16 cellular contexts compared by ENCODE assay signal in the genomic region with DNA sequence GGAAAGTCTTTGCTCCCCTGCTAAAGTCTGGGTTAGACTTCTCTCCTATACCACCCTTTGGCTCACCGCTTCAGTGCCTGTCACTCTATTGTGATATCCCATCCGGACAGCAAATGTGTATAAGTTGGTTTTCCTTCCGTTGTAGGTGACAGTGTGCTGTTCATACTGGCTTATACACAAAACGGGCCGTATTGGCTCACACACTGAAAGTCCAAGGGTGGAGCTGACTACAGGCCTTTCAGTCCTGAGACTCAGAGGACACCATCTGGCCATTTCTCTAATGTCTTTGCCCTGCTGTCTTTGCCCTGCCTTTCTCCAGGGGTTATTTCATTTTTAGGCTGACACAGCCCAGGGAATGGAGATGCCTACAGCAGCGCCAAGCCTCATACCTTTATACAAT.
DNase-seq lines count a peak whose midpoint lies in the region; ATAC-seq, FAIRE-seq and TF ChIP-seq lines count a peak whose summit lies in the region.
"Had no signal": no experiment of that assay in that cellular context is flagged by ENCODE, and none has a peak within 500 bp of the region (broad histone marks: within the 10 kb centered on the region; RNA-seq: fewer than 3 reads in every experiment).

No MANE protein-coding gene starts in this region.

- H3K27ac ChIP-seq in H1 (ENCODE audit: low read depth, low read length) (no peak overlapping the region), mesendoderm (ENCODE audit: low read depth, low read length) (no peak overlapping the region), dorsolateral prefrontal cortex (no peak overlapping the region)
- H3K27ac ChIP-seq: PC-9, SJSA1 had no signal

- no peak for TF ChIP-seq RAD21 in H1 (IDR thresholded peaks at IDR 0.05 in 1 of 2, conservative IDR thresholded peaks at IDR 0.05 in 1 of 2; ENCODE audit: low read depth in 2 of 2, low read length in 2 of 2)

- peaks cover 0 to 10% (median 4%) of the 10 kb centered on the region in 4 experiments; a peak in 6 of 7 replicates for H3K4me1 ChIP-seq in H1 (replicated peaks in 1 of 4; ENCODE audit: control insufficient read depth in 3 of 4, insufficient read depth in 4 of 4, low read length in 3 of 4)
- no peaks in the 10 kb centered on the region for H3K4me1 ChIP-seq in mesendoderm (ENCODE audit: control insufficient read depth, low read depth, low read length)

- peak overlapping the region; percentile 68 for H4K91ac ChIP-seq in H1 (replicated peaks; ENCODE audit: insufficient read length, low read length)

- DNase-seq in NCI-H82 (lab: John Stamatoyannopoulos, UW) (peak; percentile 24), NCI-H82 treated with DMSO at 0.1 percent for 48 hours (lab: John Stamatoyannopoulos, UW; ENCODE audit: unreplicated experiment) (no peak), H1 (ENCODE audit: low read depth in 1 of 2, low spot score in 2 of 2) (no peak), mesendoderm (no peak), dorsolateral prefrontal cortex (no peak)
- no peak for DNase-seq in activated effector memory CD4-positive, alpha-beta T cell treated with Interleukin-2 at 50 U/mL for 16 hours
- DNase-seq: 8988T, GF-D8, GOT3, KBM-7, NCI-H1105 treated with DMSO at 0.1 percent for 48 hours, NCI-H1694, PC-9 had no signal

- H3K4ac ChIP-seq in H1 (replicated peaks; ENCODE audit: insufficient read length, low read depth, low read length) (peak overlapping the region; percentile 61), mesendoderm (ENCODE audit: low read depth, low read length) (no peak overlapping the region)

- H2BK15ac ChIP-seq in H1 (ENCODE audit: low read length) (peak overlapping the region; percentile 4; the same call in 1 of the 2 replicates), mesendoderm (replicated peaks; ENCODE audit: low read depth) (no peak overlapping the region)

- no peak for TF ChIP-seq POLR2A in H1 (IDR thresholded peaks at IDR 0.05; ENCODE audit: control extremely low read depth in 1 of 2, low read depth in 2 of 2, low read length in 2 of 2)

- H2AFZ ChIP-seq in H1 (ENCODE audit: low read length) = peak overlapping the region; percentile 4; the same call in 1 of the 2 replicates
- H2AFZ ChIP-seq: PC-9 had no signal

- H2AK5ac ChIP-seq in H1 (ENCODE audit: low read depth, low read length) (no peak overlapping the region), mesendoderm (ENCODE audit: low read length) (no peak overlapping the region)

- H3K4me3 ChIP-seq in H1 (ENCODE audit: extremely low read depth in 1 of 4, insufficient read depth in 2 of 4, low read depth in 3 of 4, low read length in 4 of 4) (no peak overlapping the region; a peak in 1 of 8 replicates), mesendoderm (ENCODE audit: low read length) (no peak overlapping the region), dorsolateral prefrontal cortex (no peak overlapping the region)
- H3K4me3 ChIP-seq: PC-9 had no signal

- H3K9me3 ChIP-seq in H1 (ENCODE audit: insufficient read depth in 2 of 2, low read depth in 1 of 2, low read length in 1 of 2) = no peaks in the 10 kb centered on the region; a peak in 1 of 4 replicates
- H3K9me3 ChIP-seq: SJSA1 had no signal

- ATAC-seq in GM21825 (IDR thresholded peaks at IDR 0.05; ENCODE audit: unreplicated experiment) (no peak), SK-N-SH treated with all-trans-retinoic acid at 6 μM for 48 hours (no peak)

- WGBS in H1 (ENCODE audit: extremely low coverage in 1 of 2, insufficient coverage in 1 of 2, insufficient read length in 1 of 2, insufficient replicate concordance in 2 of 2, low coverage in 1 of 2, low lambda C conversion rate in 2 of 2, missing lambda C conversion rate in 1 of 2), 2 experiments = 91% methylated on average over 6 of the region's 6 CpGs; no CpG with 5 or more reads in 1 of the 2 experiments
- WGBS in mesendoderm (ENCODE audit: extremely low coverage, insufficient coverage, low lambda C conversion rate) = no CpG with 5 or more reads among the region's 6 CpGs

- POLR2A ChIA-PET in H1 (lab: Charles Lee; ENCODE audit: partially characterized antibody) = interaction anchor here (0.6 to 1.0 kb wide), 2 partner anchors 15 to 208 kb away, joined by 3 read pairs; partner anchors contain the start of gene NUP133

- H4K8ac ChIP-seq in H1 (ENCODE audit: extremely low read depth, insufficient read depth, low read length) = no peak overlapping the region
- no peak overlapping the region for H4K8ac ChIP-seq in mesendoderm (ENCODE audit: low read depth, low read length)

- H2BK5ac ChIP-seq in H1 (ENCODE audit: low read depth, low read length) = peak overlapping the region; percentile 17; the same call in 1 of the 2 replicates
- H2BK5ac ChIP-seq in mesendoderm (ENCODE audit: low read length) = no peak overlapping the region

- CTCF ChIA-PET in H1 (lab: Charles Lee; ENCODE audit: partially characterized antibody) = interaction anchor here (0.9 to 2.1 kb wide), 9 partner anchors 12 to 55 kb away, joined by 3 to 10 read pairs (median 3); no protein-coding TSS in a partner anchor

- H3K79me2 ChIP-seq in H1 (ENCODE audit: control insufficient read depth in 1 of 2, insufficient read depth in 2 of 2, low read length in 2 of 2) (no peaks in the 10 kb centered on the region), mesendoderm (ENCODE audit: control insufficient read depth, insufficient read depth, low read length) (no peaks in the 10 kb centered on the region)

- H3K56ac ChIP-seq in H1 (replicated peaks; ENCODE audit: insufficient read length, low read depth, low read length) = no peak overlapping the region
- H3K56ac ChIP-seq in mesendoderm (ENCODE audit: low read length) = no peak overlapping the region

- H3K9ac ChIP-seq in H1 (replicated peaks in 1 of 4; ENCODE audit: extremely low read depth in 1 of 4, low read depth in 3 of 4, low read length in 3 of 4) (no peak overlapping the region), mesendoderm (ENCODE audit: low read length) (no peak overlapping the region)

- H3K36me3 ChIP-seq in H1 (ENCODE audit: control insufficient read depth in 2 of 4, insufficient read depth in 4 of 4, low read length in 3 of 4) (no peaks in the 10 kb centered on the region), mesendoderm (ENCODE audit: control insufficient read depth, insufficient read depth, low read length) (no peaks in the 10 kb centered on the region)
- H3K36me3 ChIP-seq: SJSA1 had no signal

- no peaks in the 10 kb centered on the region for H3K23me2 ChIP-seq in H1 (ENCODE audit: low read depth, low read length)

- H2BK20ac ChIP-seq in H1 (ENCODE audit: low read length) = 0 out of 2 replicates have a peak overlapping the region, but pooled peaks have one; percentile 15

- no peak for TF ChIP-seq EP300 in H1 (IDR thresholded peaks at IDR 0.05; ENCODE audit: borderline replicate concordance in 1 of 2, low read depth in 2 of 2, low read length in 2 of 2)

- H2BK12ac ChIP-seq in H1 (ENCODE audit: low read depth, low read length) = peak overlapping the region; percentile 41

- H2BK120ac ChIP-seq in H1 (replicated peaks; ENCODE audit: low read depth, low read length) = no peak overlapping the region
- H2BK120ac ChIP-seq in mesendoderm (ENCODE audit: low read depth, low read length) = no peak overlapping the region

- no peak overlapping the region for H3K18ac ChIP-seq in H1 (ENCODE audit: extremely low read depth, low read length)
- peak overlapping the region; percentile 75 for H3K18ac ChIP-seq in mesendoderm (ENCODE audit: low read length)

- H4K20me1 ChIP-seq in H1 (replicated peaks in 1 of 2; ENCODE audit: control insufficient read depth in 1 of 2, insufficient read depth in 2 of 2, low read length in 2 of 2) = no peaks in the 10 kb centered on the region

- intact Hi-C loops in dorsolateral prefrontal cortex (cut with DNase I) = no loop called here

- no peaks in the 10 kb centered on the region for H3K79me1 ChIP-seq in H1 (ENCODE audit: low read depth, low read length)
- H3K79me1 ChIP-seq in mesendoderm (ENCODE audit: low read length) = no peaks in the 10 kb centered on the region

- TF ChIP-seq CTCF in H1 (IDR thresholded peaks at IDR 0.05; ENCODE audit: control extremely low read depth in 1 of 3, insufficient read depth in 1 of 3, low read depth in 1 of 3, low read length in 3 of 3) (no peak), dorsolateral prefrontal cortex (IDR thresholded peaks at IDR 0.05 in 54 of 56, conservative IDR thresholded peaks at IDR 0.05 in 2 of 56; ENCODE audit: low read depth in 1 of 56, partially characterized antibody in 56 of 56) (peak in 10 of 56 donors; percentile 16 to 33 (median 22))

- H3K4me2 ChIP-seq in H1 (ENCODE audit: insufficient read depth in 1 of 2, low read depth in 2 of 2, low read length in 2 of 2) = no peak overlapping the region
- H3K4me2 ChIP-seq in mesendoderm (ENCODE audit: low read length) = no peak overlapping the region
- H3K4me2 ChIP-seq: PC-9 had no signal

- FAIRE-seq in H1 (lab: Jason Lieb, UNC) = no peak

- no peak overlapping the region for H4K5ac ChIP-seq in H1 (ENCODE audit: insufficient read length, low read depth, low read length)
- H4K5ac ChIP-seq in mesendoderm (ENCODE audit: low read length) = no peak overlapping the region

- no peak overlapping the region for H3K14ac ChIP-seq in H1 (ENCODE audit: insufficient read length)

- no peaks in the 10 kb centered on the region for H3K27me3 ChIP-seq in H1 (replicated peaks in 1 of 4; ENCODE audit: control insufficient read depth in 3 of 4, extremely low read depth in 1 of 4, insufficient read depth in 3 of 4, low read length in 3 of 4)
- H3K27me3 ChIP-seq in mesendoderm (ENCODE audit: insufficient read depth, low read length, poor library complexity) = no peaks in the 10 kb centered on the region
- no peaks in the 10 kb centered on the region for H3K27me3 ChIP-seq in dorsolateral prefrontal cortex
- H3K27me3 ChIP-seq: SJSA1 had no signal

- H3K23ac ChIP-seq in H1 (ENCODE audit: insufficient read length) (no peak overlapping the region), mesendoderm (ENCODE audit: low read length) (no peak overlapping the region)

TF ChIP-seq in H1, 55 proteins besides CTCF, POLR2A, EP300 and RAD21 (continues in another document):
- TF ChIP-seq TCF12 (IDR thresholded peaks at IDR 0.05; ENCODE audit: low read depth, low read length) = no peak
- no peak for TF ChIP-seq FOSL1 (IDR thresholded peaks at IDR 0.05; ENCODE audit: insufficient read depth, low read depth, low read length)
- no peak for TF ChIP-seq TAF7 (optimal IDR thresholded peaks at IDR 0.05; ENCODE audit: borderline replicate concordance, low read depth, low read length)
- TF ChIP-seq CHD1 (IDR thresholded peaks at IDR 0.05; ENCODE audit: low read depth, low read length) = no peak
- no peak for TF ChIP-seq BRCA1 (IDR thresholded peaks at IDR 0.05; ENCODE audit: low read depth, low read length)
- no peak for TF ChIP-seq RFX5 (IDR thresholded peaks at IDR 0.05; ENCODE audit: borderline replicate concordance, low read depth, low read length)

TF ChIP-seq in SK-N-SH treated with all-trans-retinoic acid at 6 μM for 48 hours, 23 proteins besides CTCF, POLR2A, EP300 and RAD21 (continues in another document):
- TF ChIP-seq ZNF8 (CRISPR knock-in tag; IDR thresholded peaks at IDR 0.05) (no peak), OSR1 (CRISPR knock-in tag; IDR thresholded peaks at IDR 0.05) (no peak)
